2 cellular contexts compared by ENCODE assay signal in genomic region chr15:78082106-78082742, GRCh38.
A peak's percentile ranks its signal among the peaks of the same experiment; 100 is the strongest.
TF ChIP-seq lines count a peak whose summit lies in the region.

No MANE protein-coding gene starts in this region.

TF ChIP-seq in IMR-90, 13 proteins besides CTCF, POLR2A, EP300 and RAD21:
- TF ChIP-seq FOS (IDR thresholded peaks at IDR 0.05; ENCODE audit: low read depth, low read length) = peak; percentile 44; the same call in 1 of the 2 replicates
- no peak for TF ChIP-seq CEBPB (IDR thresholded peaks at IDR 0.05; ENCODE audit: low read depth, low read length)
- peak; percentile 41; the same call in 1 of the 2 replicates for TF ChIP-seq MXI1 (IDR thresholded peaks at IDR 0.05; ENCODE audit: borderline replicate concordance, low read depth, low read length)

TF ChIP-seq in WTC11, 78 proteins besides CTCF, POLR2A, EP300 and RAD21:
- no peak for TF ChIP-seq ZNF121 (CRISPR knock-in tag; IDR thresholded peaks at IDR 0.05)
- no peak for TF ChIP-seq TEAD4 (CRISPR knock-in tag; IDR thresholded peaks at IDR 0.05)
- TF ChIP-seq TEAD1 (CRISPR knock-in tag; IDR thresholded peaks at IDR 0.05) = no peak
- TF ChIP-seq CREB1 (CRISPR knock-in tag; IDR thresholded peaks at IDR 0.05) = no peak
- no peak for TF ChIP-seq ZMAT4 (CRISPR knock-in tag; IDR thresholded peaks at IDR 0.05)
